28 cellular contexts compared by ENCODE assay signal in genomic region chr1:96748078-96748477, GRCh38.
"Had no signal": no experiment of that assay in that cellular context is flagged by ENCODE, and none has a peak within 500 bp of the region (broad histone marks: within the 10 kb centered on the region; RNA-seq: fewer than 3 reads in every experiment).

No MANE protein-coding gene starts in this region.

- H3K36me3 ChIP-seq: brain microvascular endothelial cell, uterus had no signal

- H3K9me3 Mint-ChIP-seq: activated naive CD8-positive, alpha-beta T cell treated with anti-CD3 and anti-CD28 coated beads for 36 hours; T-helper 1 cell treated with Interleukin-12 subunit alpha and Interleukin-12 subunit beta and Interleukin-4 antibody, amounts not matched to agents 30 μg/mL and 1 μg/mL, for 36 hours had no signal

- H3K27ac ChIP-seq: brain microvascular endothelial cell, left lung, lower lobe of right lung, pancreas, right atrium auricular region, testis, transverse colon, uterus, VCaP had no signal

- H3K4me3 ChIP-seq: left lung, lower lobe of right lung, mucosa of descending colon, pancreas, right atrium auricular region, testis, transverse colon, uterus had no signal

- H3K27me3 ChIP-seq: brain microvascular endothelial cell, left lung, pancreas, right atrium auricular region, testis, transverse colon, uterus had no signal

- H3K9me3 ChIP-seq: left lung, lower lobe of right lung, mucosa of descending colon, pancreas, right atrium auricular region, testis, transverse colon, uterus had no signal

- H3K27ac Mint-ChIP-seq: activated naive CD8-positive, alpha-beta T cell treated with anti-CD3 and anti-CD28 coated beads for 36 hours; T-helper 1 cell treated with Interleukin-12 subunit alpha and Interleukin-12 subunit beta and Interleukin-4 antibody, amounts not matched to agents 30 μg/mL and 1 μg/mL, for 36 hours had no signal

- H3K4me1 ChIP-seq: pancreas, testis had no signal

- ATAC-seq: activated CD4-positive, CD25-positive, alpha-beta regulatory T cell treated with anti-CD3 and anti-CD28 coated beads, Interleukin-2, amount 50 U/mL, for 24 hours; esophagus mucosa; left lung; lower lobe of right lung; mucosa of descending colon; pancreas had no signal

- H3K4me3 Mint-ChIP-seq: activated naive CD8-positive, alpha-beta T cell treated with anti-CD3 and anti-CD28 coated beads for 36 hours; T-helper 1 cell treated with Interleukin-12 subunit alpha and Interleukin-12 subunit beta and Interleukin-4 antibody, amounts not matched to agents 30 μg/mL and 1 μg/mL, for 36 hours had no signal

- DNase-seq: activated CD4-positive, alpha-beta T cell treated with anti-CD3 and anti-CD28 coated beads for 48 hours; activated CD4-positive, alpha-beta T cell treated with anti-CD3 and anti-CD28 coated beads, Interleukin-2, amount 50 U/mL, for 48 hours; activated CD8-positive, alpha-beta memory T cell treated with anti-CD3 and anti-CD28 coated beads for 24 hours; activated effector memory CD4-positive, alpha-beta T cell treated with Interleukin-2 at 50 U/mL for 16 hours; activated naive CD4-positive, alpha-beta T cell treated with Interleukin-2 at 50 U/mL for 16 hours; activated naive CD8-positive, alpha-beta T cell treated with anti-CD3 and anti-CD28 coated beads for 36 hours; brain microvascular endothelial cell; cortex of kidney; foreskin melanocyte; left lung; lower lobe of right lung; mesendoderm; mucosa of descending colon; nucleus accumbens; pancreas; stimulated activated CD4-positive, alpha-beta T cell treated with anti-CD3 and anti-CD28 coated beads, Interleukin-15, amount 100 ng/mL, for 24 hours; stimulated activated CD4-positive, alpha-beta T cell treated with anti-CD3 and anti-CD28 coated beads, Interleukin-2, amount 100 ng/mL, for 24 hours; stimulated activated naive CD4-positive, alpha-beta T cell treated with Interleukin-2 at 50 U/mL for 16 hours; SW 1271; T-helper 9 cell; testis; transverse colon; uterus had no signal

- H3K27me3 Mint-ChIP-seq: activated naive CD8-positive, alpha-beta T cell treated with anti-CD3 and anti-CD28 coated beads for 36 hours had no signal
